Comparison of ENCODE assay signal across 33 cellular contexts in genomic region chr12:119565404-119565803, GRCh38. TPM values are rescaled to one million over a fixed set of nuclear protein-coding genes. Genes with fewer than 3 reads are reported as not detected.
"Had no signal": no experiment of that assay in that cellular context is flagged by ENCODE, and none has a peak within 500 bp of the region (broad histone marks: within the 10 kb centered on the region; RNA-seq: fewer than 3 reads in every experiment).

No MANE protein-coding gene starts in this region.

- H3K36me3 ChIP-seq: adrenal gland, esophagus muscularis mucosa, gastrocnemius medialis, heart left ventricle, WERI-Rb-1 had no signal

- H3K4me1 Mint-ChIP-seq: activated B cell treated with CpG ODN at 0.5 μM for 24 hours; activated naive CD4-positive, alpha-beta T cell treated with anti-CD3 and anti-CD28 coated beads, Interleukin-2, amount 50 U/mL, for 24 hours; activated naive CD8-positive, alpha-beta T cell treated with anti-CD3 and anti-CD28 coated beads for 36 hours; activated naive CD8-positive, alpha-beta T cell treated with anti-CD3 and anti-CD28 coated beads, Interleukin-2, amount 50 U/mL, for 24 hours; activated T-helper 17 cell treated with anti-CD3 and anti-CD28 coated beads, Interleukin-2, amount 50 U/mL, for 72 hours; T-helper 17 cell had no signal

- H3K27me3 ChIP-seq: adrenal gland, body of pancreas, foreskin keratinocyte, gastrocnemius medialis, heart left ventricle had no signal

- H3K4me3 ChIP-seq: adrenal gland, body of pancreas, esophagus muscularis mucosa, gastrocnemius medialis, heart left ventricle had no signal

- DNase-seq: activated B cell treated with CpG ODN at 0.5 μM for 24 hours; activated CD4-positive, alpha-beta T cell treated with anti-CD3 and anti-CD28 coated beads for 48 hours; activated CD4-positive, alpha-beta T cell treated with anti-CD3 and anti-CD28 coated beads, Interleukin-2, amount 50 U/mL, for 1 hour; activated CD4-positive, alpha-beta T cell treated with anti-CD3 and anti-CD28 coated beads, Interleukin-2, amount 50 U/mL, for 48 hours; activated CD8-positive, alpha-beta memory T cell treated with anti-CD3 and anti-CD28 coated beads for 24 hours; activated CD8-positive, alpha-beta T cell treated with anti-CD3 and anti-CD28 coated beads for 36 hours; activated effector memory CD4-positive, alpha-beta T cell treated with Interleukin-2 at 50 U/mL for 16 hours; activated naive CD4-positive, alpha-beta T cell treated with anti-CD3 and anti-CD28 coated beads for 36 hours; activated naive CD8-positive, alpha-beta T cell treated with anti-CD3 and anti-CD28 coated beads for 36 hours; activated naive CD8-positive, alpha-beta T cell treated with anti-CD3 and anti-CD28 coated beads, Interleukin-2, amount 50 U/mL, for 24 hours; activated T-cell treated with anti-CD3 and anti-CD28 coated beads, Interleukin-2, amount 50 U/mL, for 4 hours; adrenal gland; amygdala; aorta; body of pancreas; caudate nucleus; cortex of kidney; dermis blood vessel endothelial cell; effector CD8-positive, alpha-beta T cell; foreskin keratinocyte; gastrocnemius medialis; glutamatergic neuron; heart left ventricle; T-helper 1 cell; T-helper 17 cell; T1000; WERI-Rb-1 had no signal

- H3K9me3 Mint-ChIP-seq: activated B cell treated with CpG ODN at 0.5 μM for 24 hours; activated CD8-positive, alpha-beta T cell treated with anti-CD3 and anti-CD28 coated beads for 36 hours; activated naive CD4-positive, alpha-beta T cell treated with anti-CD3 and anti-CD28 coated beads for 36 hours; activated naive CD4-positive, alpha-beta T cell treated with anti-CD3 and anti-CD28 coated beads, Interleukin-2, amount 50 U/mL, for 24 hours; activated naive CD8-positive, alpha-beta T cell treated with anti-CD3 and anti-CD28 coated beads for 36 hours; activated naive CD8-positive, alpha-beta T cell treated with anti-CD3 and anti-CD28 coated beads, Interleukin-2, amount 50 U/mL, for 24 hours; activated T-cell treated with anti-CD3 and anti-CD28 coated beads, Interleukin-2, amount 50 U/mL, for 4 hours; activated T-helper 17 cell treated with anti-CD3 and anti-CD28 coated beads, Interleukin-2, amount 50 U/mL, for 72 hours; T-helper 2 cell treated with Interferon-gamma antibody and Interleukin-4, amounts not matched to agents 5 μg/mL and 100 μg/mL, for 36 hours had no signal

- H3K36me3 Mint-ChIP-seq: activated naive CD4-positive, alpha-beta T cell treated with anti-CD3 and anti-CD28 coated beads, Interleukin-2, amount 50 U/mL, for 24 hours; activated naive CD8-positive, alpha-beta T cell treated with anti-CD3 and anti-CD28 coated beads for 36 hours had no signal

- H3K27ac Mint-ChIP-seq: activated B cell treated with CpG ODN at 0.5 μM for 24 hours; activated CD8-positive, alpha-beta T cell treated with anti-CD3 and anti-CD28 coated beads for 36 hours; activated naive CD4-positive, alpha-beta T cell treated with anti-CD3 and anti-CD28 coated beads for 36 hours; activated naive CD4-positive, alpha-beta T cell treated with anti-CD3 and anti-CD28 coated beads, Interleukin-2, amount 50 U/mL, for 24 hours; activated naive CD8-positive, alpha-beta T cell treated with anti-CD3 and anti-CD28 coated beads for 36 hours; activated naive CD8-positive, alpha-beta T cell treated with anti-CD3 and anti-CD28 coated beads, Interleukin-2, amount 50 U/mL, for 24 hours; activated T-helper 17 cell treated with anti-CD3 and anti-CD28 coated beads, Interleukin-2, amount 50 U/mL, for 72 hours; T-helper 17 cell; T-helper 2 cell treated with Interferon-gamma antibody and Interleukin-4, amounts not matched to agents 5 μg/mL and 100 μg/mL, for 36 hours had no signal

- H3K27ac ChIP-seq: adrenal gland, body of pancreas, esophagus muscularis mucosa, foreskin keratinocyte, gastrocnemius medialis, heart left ventricle, WERI-Rb-1 had no signal

- H3K9me3 ChIP-seq: adrenal gland, body of pancreas, esophagus muscularis mucosa, gastrocnemius medialis, heart left ventricle had no signal

- H3K4me1 ChIP-seq: adrenal gland, body of pancreas, esophagus muscularis mucosa, foreskin keratinocyte, gastrocnemius medialis, heart left ventricle had no signal

- H3K4me3 Mint-ChIP-seq: activated B cell treated with CpG ODN at 0.5 μM for 24 hours; activated CD8-positive, alpha-beta T cell treated with anti-CD3 and anti-CD28 coated beads for 36 hours; activated naive CD4-positive, alpha-beta T cell treated with anti-CD3 and anti-CD28 coated beads for 36 hours; activated naive CD4-positive, alpha-beta T cell treated with anti-CD3 and anti-CD28 coated beads, Interleukin-2, amount 50 U/mL, for 24 hours; activated naive CD8-positive, alpha-beta T cell treated with anti-CD3 and anti-CD28 coated beads for 36 hours; activated naive CD8-positive, alpha-beta T cell treated with anti-CD3 and anti-CD28 coated beads, Interleukin-2, amount 50 U/mL, for 24 hours; activated T-cell treated with anti-CD3 and anti-CD28 coated beads, Interleukin-2, amount 50 U/mL, for 4 hours; activated T-helper 17 cell treated with anti-CD3 and anti-CD28 coated beads, Interleukin-2, amount 50 U/mL, for 72 hours; T-helper 17 cell; T-helper 2 cell treated with Interferon-gamma antibody and Interleukin-4, amounts not matched to agents 5 μg/mL and 100 μg/mL, for 36 hours had no signal

RNA-seq across cellular contexts. Expression of gene TMEM233, which starts 28.2 kb away (rescaled TPM):
- total RNA-seq: activated B cell treated with CpG ODN at 0.5 μM for 24 hours; activated CD8-positive, alpha-beta T cell treated with anti-CD3 and anti-CD28 coated beads for 36 hours; activated naive CD4-positive, alpha-beta T cell treated with anti-CD3 and anti-CD28 coated beads for 36 hours; activated naive CD8-positive, alpha-beta T cell treated with anti-CD3 and anti-CD28 coated beads for 36 hours; activated T-cell treated with anti-CD3 and anti-CD28 coated beads, Interleukin-2, amount 50 U/mL, for 4 hours; activated T-helper 17 cell treated with anti-CD3 and anti-CD28 coated beads, Interleukin-2, amount 50 U/mL, for 72 hours; chondrocyte; endothelial cell of umbilical vein; foreskin keratinocyte; T-helper 17 cell had no signal
- polyA plus RNA-seq: aorta, foreskin keratinocyte had no signal
